9 cellular contexts compared by ENCODE assay signal in the genomic region with DNA sequence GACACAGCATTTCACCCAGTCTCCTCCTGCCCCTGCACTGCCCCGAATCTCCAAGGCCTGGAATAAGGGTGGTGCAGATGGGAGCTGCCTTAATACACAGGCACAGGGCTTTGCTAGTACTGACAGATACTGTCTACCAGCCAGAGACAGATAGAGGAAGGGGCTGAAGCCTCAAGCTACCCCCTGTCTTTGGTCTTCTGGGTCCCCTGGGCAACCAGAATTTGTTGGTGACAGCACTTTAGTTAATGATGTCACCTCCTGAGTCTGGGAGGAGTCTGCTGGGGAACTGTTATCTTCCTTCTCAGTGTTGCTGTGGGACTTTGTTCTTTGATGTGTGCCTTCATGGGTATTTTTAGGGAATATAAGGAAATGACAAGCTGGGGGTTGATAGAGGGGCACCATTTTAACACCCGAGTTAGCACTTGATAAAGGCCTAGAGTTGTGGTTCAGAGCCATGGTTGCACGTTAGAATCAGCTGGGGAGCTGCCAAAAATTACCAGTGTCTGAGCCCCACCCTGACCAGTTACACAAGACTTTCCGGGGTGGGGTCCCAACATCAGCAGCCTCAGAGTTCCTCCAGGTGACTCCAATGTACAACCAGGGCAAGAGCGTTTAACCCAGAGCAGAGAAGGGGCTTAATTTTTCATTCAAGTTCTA.
DNase-seq lines count a peak whose midpoint lies in the region; ATAC-seq and TF ChIP-seq lines count a peak whose summit lies in the region.
"Had no signal": no experiment of that assay in that cellular context is flagged by ENCODE, and none has a peak within 500 bp of the region (broad histone marks: within the 10 kb centered on the region; RNA-seq: fewer than 3 reads in every experiment).

No MANE protein-coding gene starts in this region.

- no peak overlapping the region for H3K18ac ChIP-seq in mesendoderm (ENCODE audit: low read length)

- no peaks in the 10 kb centered on the region for H3K79me1 ChIP-seq in mesendoderm (ENCODE audit: low read length)

- ATAC-seq in activated naive CD8-positive, alpha-beta T cell treated with anti-CD3 and anti-CD28 coated beads, Interleukin-2, amount 50 U/mL, for 24 hours: peak; percentile 16
- ATAC-seq in HG03469 (IDR thresholded peaks at IDR 0.05; ENCODE audit: unreplicated experiment): no peak

- no peak for TF ChIP-seq POLR2A in Peyer's patch (IDR thresholded peaks at IDR 0.05)

- H3K27me3 Mint-ChIP-seq in activated naive CD8-positive, alpha-beta T cell treated with anti-CD3 and anti-CD28 coated beads, Interleukin-2, amount 50 U/mL, for 24 hours: no peaks in the 10 kb centered on the region

- no peak overlapping the region for H2BK120ac ChIP-seq in mesendoderm (ENCODE audit: low read depth, low read length)

- no peaks in the 10 kb centered on the region for H3K27me3 ChIP-seq in BLaER1 treated with 17β-estradiol and CSF1 and Interleukin-3, amounts not matched to agents 10 nM and 100 nM
- H3K27me3 ChIP-seq in Peyer's patch (no peaks in the 10 kb centered on the region), mesendoderm (ENCODE audit: insufficient read depth, low read length, poor library complexity) (no peaks in the 10 kb centered on the region)

- peaks cover 41 to 83% (median 69%) of the 10 kb centered on the region in 10 experiments for H3K4me1 ChIP-seq in BLaER1 treated with 17β-estradiol and CSF1 and Interleukin-3, amounts not matched to agents 10 nM and 100 nM
- H3K4me1 ChIP-seq in Peyer's patch (peaks cover 0 to 17% (median 3%) of the 10 kb centered on the region in 4 donors), mesendoderm (ENCODE audit: control insufficient read depth, low read depth, low read length) (peaks cover 10% of the 10 kb centered on the region)

- H3K27ac ChIP-seq in BLaER1 treated with 17β-estradiol and CSF1 and Interleukin-3, amounts not matched to agents 10 nM and 100 nM: peak overlapping the region in 10 of 11 experiments; percentile 45 to 82 (median 76); a peak in 21 of 22 replicates
- H3K27ac ChIP-seq in Peyer's patch: no peak overlapping the region
- H3K27ac ChIP-seq in mesendoderm (ENCODE audit: low read depth, low read length): peak overlapping the region; percentile 57

- H3K4me1 Mint-ChIP-seq in activated naive CD8-positive, alpha-beta T cell treated with anti-CD3 and anti-CD28 coated beads, Interleukin-2, amount 50 U/mL, for 24 hours: peaks cover 50% of the 10 kb centered on the region

- H3K36me3 Mint-ChIP-seq in activated naive CD8-positive, alpha-beta T cell treated with anti-CD3 and anti-CD28 coated beads, Interleukin-2, amount 50 U/mL, for 24 hours (ENCODE audit: low read depth): peaks cover 5% of the 10 kb centered on the region

- no peak overlapping the region for H2BK15ac ChIP-seq in mesendoderm (replicated peaks; ENCODE audit: low read depth)

- DNase-seq in Peyer's patch (peak in 2 of 3 donors; percentile 20 to 57), mesendoderm (peak; percentile 95), A172 (ENCODE audit: low spot score) (no peak), amniotic stem cell (lab: John Stamatoyannopoulos, UW) (no peak), GM20000 (ENCODE audit: low spot score) (no peak)
- DNase-seq in activated naive CD8-positive, alpha-beta T cell treated with anti-CD3 and anti-CD28 coated beads, Interleukin-2, amount 50 U/mL, for 24 hours: peak; percentile 10
- DNase-seq: DMS153 had no signal

- peak overlapping the region; percentile 80 to 95 (median 83) for H3K4me2 ChIP-seq in BLaER1 treated with 17β-estradiol and CSF1 and Interleukin-3, amounts not matched to agents 10 nM and 100 nM
- H3K4me2 ChIP-seq in mesendoderm (ENCODE audit: low read length): no peak overlapping the region

- H3K9me3 ChIP-seq in BLaER1 treated with 17β-estradiol and CSF1 and Interleukin-3, amounts not matched to agents 10 nM and 100 nM (replicated peaks in 1 of 11): no peaks in the 10 kb centered on the region
- no peaks in the 10 kb centered on the region for H3K9me3 ChIP-seq in Peyer's patch

- no peak overlapping the region for H3K23ac ChIP-seq in mesendoderm (ENCODE audit: low read length)

- H3K4me3 Mint-ChIP-seq in activated naive CD8-positive, alpha-beta T cell treated with anti-CD3 and anti-CD28 coated beads, Interleukin-2, amount 50 U/mL, for 24 hours: peak overlapping the region; percentile 5

- peaks cover 0 to 30% (median 9%) of the 10 kb centered on the region in 11 experiments; a peak in 7 of 22 replicates for H3K36me3 ChIP-seq in BLaER1 treated with 17β-estradiol and CSF1 and Interleukin-3, amounts not matched to agents 10 nM and 100 nM
- no peaks in the 10 kb centered on the region for H3K36me3 ChIP-seq in Peyer's patch
- no peaks in the 10 kb centered on the region for H3K36me3 ChIP-seq in mesendoderm (ENCODE audit: control insufficient read depth, insufficient read depth, low read length)

- peak overlapping the region; percentile 52 for H3K56ac ChIP-seq in mesendoderm (ENCODE audit: low read length)

- no peak overlapping the region for H4K8ac ChIP-seq in mesendoderm (ENCODE audit: low read depth, low read length)

- no CpG with 5 or more reads among the region's 5 CpGs for WGBS in mesendoderm (ENCODE audit: extremely low coverage, insufficient coverage, low lambda C conversion rate)

- TF ChIP-seq CTCF in Peyer's patch (IDR thresholded peaks at IDR 0.05) (no peak), GM20000 (IDR thresholded peaks at IDR 0.05; ENCODE audit: extremely low read depth, missing control alignments) (no peak)

- H3K9me3 Mint-ChIP-seq in activated naive CD8-positive, alpha-beta T cell treated with anti-CD3 and anti-CD28 coated beads, Interleukin-2, amount 50 U/mL, for 24 hours: no peaks in the 10 kb centered on the region

- H3K9ac ChIP-seq in BLaER1 treated with 17β-estradiol and CSF1 and Interleukin-3, amounts not matched to agents 10 nM and 100 nM: peak overlapping the region in 10 of 11 experiments; percentile 23 to 68 (median 56); a peak in 18 of 22 replicates
- H3K9ac ChIP-seq in mesendoderm (ENCODE audit: low read length): no peak overlapping the region

- H2AK5ac ChIP-seq in mesendoderm (ENCODE audit: low read length): no peak overlapping the region

- H4K20me1 ChIP-seq in BLaER1 treated with 17β-estradiol and CSF1 and Interleukin-3, amounts not matched to agents 10 nM and 100 nM: no peaks in the 10 kb centered on the region

- H4K5ac ChIP-seq in mesendoderm (ENCODE audit: low read length): no peak overlapping the region

- no peak overlapping the region for H3K4ac ChIP-seq in mesendoderm (ENCODE audit: low read depth, low read length)

- H2BK5ac ChIP-seq in mesendoderm (ENCODE audit: low read length): no peak overlapping the region

- peak overlapping the region; percentile 84 for H3K27ac Mint-ChIP-seq in activated naive CD8-positive, alpha-beta T cell treated with anti-CD3 and anti-CD28 coated beads, Interleukin-2, amount 50 U/mL, for 24 hours

- H3K4me3 ChIP-seq in BLaER1 treated with 17β-estradiol and CSF1 and Interleukin-3, amounts not matched to agents 10 nM and 100 nM: peak overlapping the region in 3 of 10 experiments; percentile 27 to 35 (median 33); a peak in 6 of 20 replicates
- H3K4me3 ChIP-seq in Peyer's patch (no peak overlapping the region), mesendoderm (ENCODE audit: low read length) (no peak overlapping the region)

- no peaks in the 10 kb centered on the region for H3K79me2 ChIP-seq in mesendoderm (ENCODE audit: control insufficient read depth, insufficient read depth, low read length)

Comparison
In these comparisons a context has a peak if more than half of its experiments do, and no peak if none do; other contexts are left out.
1. H3K27ac ChIP-seq: peak in BLaER1 treated with 17β-estradiol and CSF1 and Interleukin-3, amounts not matched to agents 10 nM and 100 nM (10 of 11) and mesendoderm (single experiment); none in Peyer's patch (0 of 4).
2. DNase-seq: peak in Peyer's patch (2 of 3), activated naive CD8-positive, alpha-beta T cell treated with anti-CD3 and anti-CD28 coated beads, Interleukin-2, amount 50 U/mL, for 24 hours (single experiment) and mesendoderm (single experiment); none in A172 (single experiment), amniotic stem cell (single experiment) and GM20000 (single experiment).